Comparison of ENCODE assay signal across 8 cellular contexts in genomic region chr19:43432866-43433673, GRCh38. TPM values are rescaled to one million over a fixed set of nuclear protein-coding genes. Genes with fewer than 3 reads are reported as not detected.
DNase-seq lines count a peak whose midpoint lies in the region; ATAC-seq and TF ChIP-seq lines count a peak whose summit lies in the region.

No MANE protein-coding gene starts in this region.

- no peak overlapping the region for H3K4me3 Mint-ChIP-seq in activated T-cell treated with anti-CD3 and anti-CD28 coated beads, Interleukin-2, amount 50 U/mL, for 24 hours

- no peak overlapping the region for H3K27ac ChIP-seq in PC-9

- no peaks in the 10 kb centered on the region for H3K9me2 ChIP-seq in PC-9 (ENCODE audit: insufficient read depth)

- CTCF ChIA-PET in PC-9 (lab: Charles Lee) = interaction anchor here (0.6 to 1.2 kb wide), 8 partner anchors 14 to 389 kb away, joined by 3 to 10 read pairs (median 4); partner anchors contain the start of gene PLAUR

- TF ChIP-seq CTCF in PC-9 (conservative IDR thresholded peaks at IDR 0.05) = peak; percentile 91

- H3K79me2 ChIP-seq in PC-9 (ENCODE audit: low read depth) = no peaks in the 10 kb centered on the region

- BruUV-seq in PC-9 (replicated peaks; lab: Mats Ljungman, UMichigan) = no TSS peak

- POLR2A ChIA-PET in PC-9 (lab: Charles Lee; ENCODE audit: unreplicated experiment) = interaction anchor here (0.6 kb wide), 1 partner anchor 37 kb away, joined by 3 read pairs; no protein-coding TSS in a partner anchor

- H4K20me1 ChIP-seq in PC-9 (ENCODE audit: insufficient read depth) = no peaks in the 10 kb centered on the region

- H3K9me3 ChIP-seq in PC-9 (ENCODE audit: insufficient read depth, low read depth) = no peaks in the 10 kb centered on the region

- peaks cover 23% of the 10 kb centered on the region for H3K4me1 ChIP-seq in PC-9 (replicated peaks; ENCODE audit: insufficient read depth)

- no peak overlapping the region for H3K4me3 ChIP-seq in PC-9

- no peak overlapping the region for H3K4me2 ChIP-seq in PC-9

- no peaks in the 10 kb centered on the region for H3K9me3 Mint-ChIP-seq in activated T-cell treated with anti-CD3 and anti-CD28 coated beads, Interleukin-2, amount 50 U/mL, for 24 hours

- DNase-seq in Caki2 (ENCODE audit: low read depth) (peak; percentile 60), HK-2 (ENCODE audit: unreplicated experiment) (peak; percentile 56), PC-9 (peak; percentile 49 to 74), fibroblast of peridontal ligament (ENCODE audit: extremely low read depth) (peak; percentile 49), pons (ENCODE audit: low spot score) (peak; percentile 5)
- DNase-seq in activated T-cell treated with anti-CD3 and anti-CD28 coated beads, Interleukin-2, amount 50 U/mL, for 24 hours = peak; percentile 79

- in situ Hi-C loops in Caki2 (cut with HindIII; ENCODE audit: low pct_unique_long_range_greater_than_20kb, low sequenced_read_pairs) = loop anchor here (25.0 kb wide), 1 partner anchor 104 kb away; the partner anchor contains the start of genes ETHE1 and ZNF575

- no peak overlapping the region for H2AFZ ChIP-seq in PC-9

- no peaks in the 10 kb centered on the region for H3K27me3 Mint-ChIP-seq in activated T-cell treated with anti-CD3 and anti-CD28 coated beads, Interleukin-2, amount 50 U/mL, for 24 hours

- intact Hi-C loops in PC-9 (cut with micrococcal nuclease; ENCODE audit: unreplicated experiment) = loop anchor here (1.0 to 10.0 kb wide), 6 partner anchors 86 to 379 kb away; partner anchors contain the start of genes IRGQ and ZNF576

- ATAC-seq in GM21423 (IDR thresholded peaks at IDR 0.05; ENCODE audit: unreplicated experiment) (no peak), GM21717 (IDR thresholded peaks at IDR 0.05; ENCODE audit: unreplicated experiment) (no peak)

- H3K36me3 ChIP-seq in PC-9 (ENCODE audit: low read depth) = no peaks in the 10 kb centered on the region

- H3K27me3 ChIP-seq in PC-9 (ENCODE audit: insufficient read depth, low read depth) = no peaks in the 10 kb centered on the region

- peaks cover 44% of the 10 kb centered on the region for H3K4me1 Mint-ChIP-seq in activated T-cell treated with anti-CD3 and anti-CD28 coated beads, Interleukin-2, amount 50 U/mL, for 24 hours (ENCODE audit: low read depth)

- H3F3A ChIP-seq in PC-9 (ENCODE audit: insufficient read depth, low read depth) = peaks cover 30% of the 10 kb centered on the region

- no peak overlapping the region for H3K27ac Mint-ChIP-seq in activated T-cell treated with anti-CD3 and anti-CD28 coated beads, Interleukin-2, amount 50 U/mL, for 24 hours

- H3K36me3 Mint-ChIP-seq in activated T-cell treated with anti-CD3 and anti-CD28 coated beads, Interleukin-2, amount 50 U/mL, for 24 hours (ENCODE audit: low read depth) = no peaks in the 10 kb centered on the region

RNA-seq across cellular contexts. Expression of gene TEX101, which starts 18.4 kb away (rescaled TPM):
- not detected in 2 replicates for total RNA-seq in Caki2 (2014; rRNA removed; shearing (Covaris generic); ENCODE audit: low replicate concordance)
- not detected in 2 replicates for total RNA-seq in PC-9 (2021)

RNA-seq across cellular contexts. Expression of gene LYPD3, which starts 32.3 kb away (rescaled TPM):
- 0.78 and 2.6 TPM in 2 replicates for total RNA-seq in Caki2 (2014; rRNA removed; shearing (Covaris generic); ENCODE audit: low replicate concordance)
- 70.8 and 78.3 TPM in 2 replicates for total RNA-seq in PC-9 (2021)

Comparison
In these comparisons a context has a peak if more than half of its experiments do, and no peak if none do; other contexts are left out.
1. DNase-seq: peak in every context shown above with its lines; median percentile 79 in activated T-cell treated with anti-CD3 and anti-CD28 coated beads, Interleukin-2, amount 50 U/mL, for 24 hours; 62 in PC-9; 60 in Caki2; 56 in HK-2; 49 in fibroblast of peridontal ligament; 5 in pons.
2. RNA of gene LYPD3, which starts 32.3 kb away (total RNA-seq): 70.8 to 78.3 TPM in PC-9; 0.78 to 2.6 TPM in Caki2; every median in the first group is over 10 times any median in the second.